35 cellular contexts compared by ENCODE assay signal in the genomic region with DNA sequence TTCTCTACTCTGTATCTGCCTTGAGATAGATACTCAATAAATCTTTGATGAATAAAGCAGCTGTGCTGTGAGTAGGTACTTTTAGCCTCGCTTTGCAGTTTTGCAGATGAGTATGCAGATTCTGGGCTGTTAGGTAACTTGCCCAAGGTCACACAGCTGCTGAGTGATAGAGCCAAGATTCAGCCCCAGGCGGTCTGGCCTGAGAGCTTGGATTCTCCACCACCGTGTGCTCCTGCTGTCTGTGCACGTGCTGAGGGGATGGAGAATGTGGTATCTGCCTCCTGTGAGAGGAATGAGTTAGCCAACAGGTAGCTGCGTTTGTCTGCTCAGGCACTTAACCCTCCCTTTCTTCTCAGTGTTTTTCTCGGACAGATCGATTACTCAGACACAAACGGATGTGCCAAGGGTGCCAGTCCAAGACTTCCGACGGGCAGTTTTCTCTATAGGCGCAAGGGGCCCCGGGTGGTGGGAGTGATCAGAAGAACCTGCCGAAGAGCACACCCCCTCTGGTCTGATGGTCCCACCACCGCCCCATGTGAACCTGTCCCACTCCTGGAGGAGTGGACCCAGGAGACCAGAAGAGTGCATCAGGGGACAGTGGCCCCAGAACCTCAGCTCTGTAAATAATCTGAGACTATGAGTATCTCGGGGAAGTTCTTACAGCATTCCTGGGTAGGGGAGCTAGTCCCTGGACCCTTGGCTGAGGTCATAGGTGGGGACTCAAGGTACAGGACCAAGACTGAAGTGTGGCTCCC. TPM values are rescaled to one million over a fixed set of nuclear protein-coding genes. Genes with fewer than 3 reads are reported as not detected.
A peak's percentile ranks its signal among the peaks of the same experiment; 100 is the strongest.
DNase-seq lines count a peak whose midpoint lies in the region; ATAC-seq and TF ChIP-seq lines count a peak whose summit lies in the region.
"Had no signal": no experiment of that assay in that cellular context is flagged by ENCODE, and none has a peak within 500 bp of the region (broad histone marks: within the 10 kb centered on the region; RNA-seq: fewer than 3 reads in every experiment).

No MANE protein-coding gene starts in this region.

- peak overlapping the region; percentile 41 for H3K27ac Mint-ChIP-seq in activated naive CD8-positive, alpha-beta T cell
- no peak overlapping the region for H3K27ac Mint-ChIP-seq in activated naive CD8-positive, alpha-beta T cell treated with anti-CD3 and anti-CD28 coated beads for 36 hours
- no peak overlapping the region for H3K27ac Mint-ChIP-seq in endothelial cell (ENCODE audit: unreplicated experiment)
- H3K27ac Mint-ChIP-seq: activated T-helper 2 cell treated with anti-CD3 and anti-CD28 coated beads, Interferon-gamma antibody, Interleukin-2, Interleukin-4, amounts not matched to agents 10 μg/mL and 5 μg/mL and 100 μg/mL, durations not matched to agents 14 hours and 24 hours and 36 hours; HFFc6; stimulated activated naive CD8-positive, alpha-beta T cell treated with anti-CD3 and anti-CD28 coated beads, Interleukin-15, amount 100 ng/mL, for 72 hours; T-helper 2 cell treated with Interferon-gamma antibody and Interleukin-4, amounts not matched to agents 5 μg/mL and 100 μg/mL, for 36 hours had no signal

- TF ChIP-seq CTCF in MM.1S (IDR thresholded peaks at IDR 0.05; ENCODE audit: low read length): no peak
- TF ChIP-seq CTCF in endothelial cell (IDR thresholded peaks at IDR 0.05; ENCODE audit: unreplicated experiment): no peak

- no peaks in the 10 kb centered on the region for H3K27me3 ChIP-seq in MM.1S (replicated peaks; ENCODE audit: insufficient read depth, low read length)
- H3K27me3 ChIP-seq: BLaER1, colonic mucosa had no signal

- H3F3A ChIP-seq in MM.1S (ENCODE audit: insufficient read depth, low read length): peaks cover 71% of the 10 kb centered on the region

- no peak overlapping the region for H3K4me3 Mint-ChIP-seq in activated naive CD8-positive, alpha-beta T cell
- H3K4me3 Mint-ChIP-seq in activated naive CD8-positive, alpha-beta T cell treated with anti-CD3 and anti-CD28 coated beads for 36 hours: no peak overlapping the region
- H3K4me3 Mint-ChIP-seq in endothelial cell (ENCODE audit: unreplicated experiment): peak overlapping the region; percentile 68
- H3K4me3 Mint-ChIP-seq: HFFc6; stimulated activated naive CD8-positive, alpha-beta T cell treated with anti-CD3 and anti-CD28 coated beads, Interleukin-15, amount 100 ng/mL, for 72 hours; T-helper 2 cell treated with Interferon-gamma antibody and Interleukin-4, amounts not matched to agents 5 μg/mL and 100 μg/mL, for 36 hours had no signal

- ATAC-seq in GM19452 (IDR thresholded peaks at IDR 0.05; ENCODE audit: unreplicated experiment): no peak
- no peak for ATAC-seq in HG02763 (IDR thresholded peaks at IDR 0.05; ENCODE audit: unreplicated experiment)
- ATAC-seq: activated naive CD4-positive, alpha-beta T cell treated with anti-CD3 and anti-CD28 coated beads, Interleukin-2, amount 50 U/mL, for 72 hours; stimulated activated naive CD8-positive, alpha-beta T cell treated with anti-CD3 and anti-CD28 coated beads, Interleukin-15, amount 100 ng/mL, for 72 hours had no signal

- H3K79me2 ChIP-seq in MM.1S (ENCODE audit: low read length): peaks cover 33% of the 10 kb centered on the region

- no peak overlapping the region for H3K4me3 ChIP-seq in MM.1S (ENCODE audit: low read length)
- H3K4me3 ChIP-seq: BLaER1, colonic mucosa, left ventricle myocardium inferior, thoracic aorta had no signal

- H3K9me2 ChIP-seq in MM.1S (replicated peaks; ENCODE audit: insufficient read depth, low read length): no peaks in the 10 kb centered on the region

- peaks cover 26% of the 10 kb centered on the region for H3K4me1 ChIP-seq in MM.1S (ENCODE audit: low read length)

- peaks cover 45% of the 10 kb centered on the region for H3K4me1 Mint-ChIP-seq in activated naive CD8-positive, alpha-beta T cell (ENCODE audit: low read depth)
- peaks cover 42% of the 10 kb centered on the region for H3K4me1 Mint-ChIP-seq in activated naive CD8-positive, alpha-beta T cell treated with anti-CD3 and anti-CD28 coated beads for 36 hours
- H3K4me1 Mint-ChIP-seq in endothelial cell (ENCODE audit: unreplicated experiment): peaks cover 16% of the 10 kb centered on the region

- H3K27me3 Mint-ChIP-seq in activated naive CD8-positive, alpha-beta T cell: no peaks in the 10 kb centered on the region
- H3K27me3 Mint-ChIP-seq in activated naive CD8-positive, alpha-beta T cell treated with anti-CD3 and anti-CD28 coated beads for 36 hours: no peaks in the 10 kb centered on the region
- H3K27me3 Mint-ChIP-seq in endothelial cell (ENCODE audit: unreplicated experiment): peaks cover 14% of the 10 kb centered on the region
- H3K27me3 Mint-ChIP-seq: stimulated activated naive CD8-positive, alpha-beta T cell treated with anti-CD3 and anti-CD28 coated beads, Interleukin-15, amount 100 ng/mL, for 72 hours had no signal

- no peak overlapping the region for H2AFZ ChIP-seq in MM.1S (ENCODE audit: low read length)
- H2AFZ ChIP-seq: parathyroid adenoma had no signal

- H3K9me3 Mint-ChIP-seq in activated naive CD8-positive, alpha-beta T cell (ENCODE audit: low read depth): no peaks in the 10 kb centered on the region
- H3K9me3 Mint-ChIP-seq in activated naive CD8-positive, alpha-beta T cell treated with anti-CD3 and anti-CD28 coated beads for 36 hours: no peaks in the 10 kb centered on the region
- no peaks in the 10 kb centered on the region for H3K9me3 Mint-ChIP-seq in endothelial cell (ENCODE audit: unreplicated experiment)
- H3K9me3 Mint-ChIP-seq: activated naive CD4-positive, alpha-beta T cell treated with anti-CD3 and anti-CD28 coated beads, Interleukin-2, amount 50 U/mL, for 72 hours; activated T-helper 2 cell treated with anti-CD3 and anti-CD28 coated beads, Interferon-gamma antibody, Interleukin-2, Interleukin-4, amounts not matched to agents 10 μg/mL and 5 μg/mL and 100 μg/mL, durations not matched to agents 14 hours and 24 hours and 36 hours; HFFc6; stimulated activated naive CD8-positive, alpha-beta T cell treated with anti-CD3 and anti-CD28 coated beads, Interleukin-15, amount 100 ng/mL, for 72 hours; T-helper 2 cell treated with Interferon-gamma antibody and Interleukin-4, amounts not matched to agents 5 μg/mL and 100 μg/mL, for 36 hours had no signal

- H3K9ac ChIP-seq in MM.1S (ENCODE audit: low read length): no peak overlapping the region
- H3K9ac ChIP-seq: BLaER1, parathyroid adenoma had no signal

- peaks cover 6% of the 10 kb centered on the region for H3K36me3 Mint-ChIP-seq in activated naive CD8-positive, alpha-beta T cell
- peaks cover 24% of the 10 kb centered on the region for H3K36me3 Mint-ChIP-seq in activated naive CD8-positive, alpha-beta T cell treated with anti-CD3 and anti-CD28 coated beads for 36 hours
- H3K36me3 Mint-ChIP-seq in endothelial cell (ENCODE audit: low read depth, unreplicated experiment): peaks cover 50% of the 10 kb centered on the region

- H3K36me3 ChIP-seq in MM.1S (replicated peaks; ENCODE audit: insufficient read depth, low read length): peaks cover 17% of the 10 kb centered on the region; the same call in 1 of the 2 replicates

- H3K9me3 ChIP-seq in MM.1S (replicated peaks; ENCODE audit: insufficient read depth, low read length): no peaks in the 10 kb centered on the region
- H3K9me3 ChIP-seq: BLaER1, colonic mucosa, left ventricle myocardium inferior, thoracic aorta had no signal

- no peak overlapping the region for H3K4me2 ChIP-seq in MM.1S (ENCODE audit: low read depth, low read length)
- H3K4me2 ChIP-seq: BLaER1 had no signal

- peak overlapping the region; percentile 60; the same call in 1 of the 2 replicates for H3K27ac ChIP-seq in MM.1S (ENCODE audit: low read length)
- H3K27ac ChIP-seq: BLaER1, colonic mucosa, left ventricle myocardium inferior, parathyroid adenoma, thoracic aorta had no signal

- H4K20me1 ChIP-seq in MM.1S (ENCODE audit: insufficient read depth, low read length): peaks cover 18% of the 10 kb centered on the region

- no peak for DNase-seq in activated naive CD8-positive, alpha-beta T cell treated with anti-CD3 and anti-CD28 coated beads for 36 hours
- DNase-seq in MM.1S (no peak), endothelial cell (ENCODE audit: low spot score) (no peak), 8988T (no peak)
- DNase-seq: activated CD4-positive, alpha-beta T cell treated with anti-CD3 and anti-CD28 coated beads for 1 hour; aorta; Calu3; colonic mucosa; DND-41; effector memory CD4-positive, alpha-beta T cell; GOT3; HFFc6; left ventricle myocardium inferior; mesendoderm; NCI-H1092 treated with DMSO at 0.1 percent for 48 hours; NCI-H1694 treated with DMSO at 0.1 percent for 48 hours; NCI-H2171; NCI-H82; retina; SIG-M5; small intestine; stimulated activated naive CD8-positive, alpha-beta T cell treated with anti-CD3 and anti-CD28 coated beads, Interleukin-15, amount 100 ng/mL, for 72 hours had no signal

RNA-seq across cellular contexts. Expression of gene CSAD, which starts 6.6 kb away (rescaled TPM):
- 10 to 100 TPM; 11.8 to 11.9 TPM for total RNA-seq in activated naive CD8-positive, alpha-beta T cell treated with anti-CD3 and anti-CD28 coated beads for 36 hours
- 23.8 TPM for total RNA-seq in endothelial cell (ENCODE audit: unreplicated experiment)

RNA-seq across cellular contexts. Expression of gene ZNF740, which starts 6.8 kb away (rescaled TPM):
- 10 to 100 TPM; 34.9 to 42.8 TPM for total RNA-seq in activated naive CD8-positive, alpha-beta T cell treated with anti-CD3 and anti-CD28 coated beads for 36 hours
- 47.6 TPM for total RNA-seq in endothelial cell (ENCODE audit: unreplicated experiment)

RNA-seq across cellular contexts. Expression of gene ITGB7, which starts 19.7 kb away (rescaled TPM):
- 100 to 1,000 TPM; 102 to 105 TPM for total RNA-seq in activated naive CD8-positive, alpha-beta T cell treated with anti-CD3 and anti-CD28 coated beads for 36 hours
- total RNA-seq in endothelial cell (ENCODE audit: unreplicated experiment): 0.56 TPM
- total RNA-seq: fibroblast of villous mesenchyme, HT1080, M059J, NCI-H460 had no signal

RNA-seq across cellular contexts. Expression of gene RARG, which starts 44.7 kb away (rescaled TPM):
- total RNA-seq in activated naive CD8-positive, alpha-beta T cell treated with anti-CD3 and anti-CD28 coated beads for 36 hours: 10 to 100 TPM; 22.7 to 26.0 TPM
- total RNA-seq in endothelial cell (ENCODE audit: unreplicated experiment): 7.9 TPM

Comparison
In these comparisons a context has a peak if more than half of its experiments do, and no peak if none do; other contexts are left out.
1. RNA of gene ITGB7, which starts 19.7 kb away (total RNA-seq): 102 to 105 TPM in activated naive CD8-positive, alpha-beta T cell treated with anti-CD3 and anti-CD28 coated beads for 36 hours; 0.56 TPM in endothelial cell (single experiment); every median in the first group is over 10 times any median in the second.